13 cellular contexts compared by ENCODE assay signal in genomic region chr17:30212750-30213149, GRCh38. TPM values are rescaled to one million over a fixed set of nuclear protein-coding genes. Genes with fewer than 3 reads are reported as not detected.
DNase-seq lines count a peak whose midpoint lies in the region; ATAC-seq, FAIRE-seq and TF ChIP-seq lines count a peak whose summit lies in the region.
"Had no signal": no experiment of that assay in that cellular context is flagged by ENCODE, and none has a peak within 500 bp of the region (broad histone marks: within the 10 kb centered on the region; RNA-seq: fewer than 3 reads in every experiment).

No MANE protein-coding gene starts in this region.

- TF ChIP-seq POLR2A in GM12892 (IDR thresholded peaks at IDR 0.05; ENCODE audit: low read depth, low read length): peak; percentile 52; the same call in 1 of the 2 replicates

- no peak overlapping the region for H3K27ac ChIP-seq in coronary artery
- H3K27ac ChIP-seq: C4-2B had no signal

- no peak for TF ChIP-seq CTCF in coronary artery (IDR thresholded peaks at IDR 0.05)

- H3K4me3 ChIP-seq in coronary artery: no peak overlapping the region

- peak; percentile 99 for FAIRE-seq in GM12892 (lab: Jason Lieb, UNC)
- FAIRE-seq: endothelial cell of umbilical vein had no signal

- ATAC-seq in GM19351 (IDR thresholded peaks at IDR 0.05; ENCODE audit: unreplicated experiment) (peak; percentile 65), HG02763 (IDR thresholded peaks at IDR 0.05; ENCODE audit: unreplicated experiment) (peak; percentile 65)

- DNase-seq in GM12892 (ENCODE audit: insufficient read length): peak; percentile 58
- peak; percentile 40 for DNase-seq in coronary artery (ENCODE audit: low spot score)
- DNase-seq in activated CD8-positive, alpha-beta memory T cell treated with anti-CD3 and anti-CD28 coated beads, Interleukin-2, amount 50 U/mL, for 48 hours: no peak
- DNase-seq in MV-4-11 (lab: John Stamatoyannopoulos, UW): no peak
- DNase-seq in activated naive CD4-positive, alpha-beta T cell (lab: John Stamatoyannopoulos, UW): no peak
- no peak for DNase-seq in GM03348 (ENCODE audit: low spot score)
- DNase-seq: hypothalamus, IMR-90, NCI-H1930 had no signal

RNA-seq across cellular contexts. Expression of gene SLC6A4, which starts 22.7 kb away (rescaled TPM):
- 3.8 TPM for polyA plus RNA-seq in GM12892 (2012; ENCODE audit: missing spikeins)
- polyA plus RNA-seq: IMR-90 had no signal

Comparison
In these comparisons a context has a peak if more than half of its experiments do, and no peak if none do; other contexts are left out.
1. DNase-seq: peak in GM12892 (single experiment) and coronary artery (single experiment); none in activated CD8-positive, alpha-beta memory T cell treated with anti-CD3 and anti-CD28 coated beads, Interleukin-2, amount 50 U/mL, for 48 hours (single experiment), MV-4-11 (single experiment), activated naive CD4-positive, alpha-beta T cell (0 of 4) and GM03348 (single experiment).